1 cellular context compared by ENCODE assay signal in the genomic region with DNA sequence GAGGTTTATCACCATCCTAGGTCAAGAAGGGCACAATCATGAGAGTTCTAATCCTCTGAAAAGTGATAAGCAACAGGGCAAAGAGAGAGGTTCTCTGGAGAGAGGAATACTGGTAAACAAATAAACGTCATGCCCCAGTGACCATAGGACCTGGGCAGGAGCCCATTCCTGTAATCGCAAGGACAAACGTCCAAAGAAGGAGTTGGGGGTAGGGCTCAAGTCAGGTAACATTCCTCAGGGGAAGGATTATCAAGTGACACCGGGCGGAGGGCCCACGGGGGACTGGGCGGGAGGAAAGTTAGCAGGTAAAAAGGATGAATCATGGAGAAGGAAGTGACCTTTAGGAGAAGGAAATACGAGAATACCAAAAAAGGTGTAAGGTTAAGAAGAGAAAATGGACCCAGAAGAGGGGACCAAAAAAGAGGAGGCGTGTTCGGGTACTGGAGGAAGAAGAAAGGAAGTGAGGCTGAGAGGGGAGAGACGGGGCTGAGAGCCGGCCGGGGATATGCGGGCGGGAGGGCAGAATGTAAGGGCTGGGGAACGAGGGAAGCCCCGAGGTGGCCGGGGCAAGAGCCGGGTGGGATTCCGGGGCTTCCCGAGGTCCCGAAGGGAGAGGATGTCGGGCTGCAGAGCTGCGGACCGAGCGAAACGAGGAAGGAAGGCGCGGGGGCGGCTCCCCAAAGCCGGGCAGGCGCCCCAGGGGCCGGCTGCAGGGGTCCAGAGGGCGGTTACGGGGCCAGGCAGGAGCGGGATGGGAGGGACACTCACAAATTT.
TF ChIP-seq lines count a peak whose summit lies in the region.

No MANE protein-coding gene starts in this region.

TF ChIP-seq in A549, 52 proteins besides CTCF, POLR2A, EP300 and RAD21:
- TF ChIP-seq BCL3 (IDR thresholded peaks at IDR 0.05), result no peak
- TF ChIP-seq TFCP2L1 (CRISPR knock-in tag; IDR thresholded peaks at IDR 0.05), result 0 out of 2 replicates have a peak, but pooled peaks have one; percentile 34
